1 cellular context compared by ENCODE assay signal in the genomic region with DNA sequence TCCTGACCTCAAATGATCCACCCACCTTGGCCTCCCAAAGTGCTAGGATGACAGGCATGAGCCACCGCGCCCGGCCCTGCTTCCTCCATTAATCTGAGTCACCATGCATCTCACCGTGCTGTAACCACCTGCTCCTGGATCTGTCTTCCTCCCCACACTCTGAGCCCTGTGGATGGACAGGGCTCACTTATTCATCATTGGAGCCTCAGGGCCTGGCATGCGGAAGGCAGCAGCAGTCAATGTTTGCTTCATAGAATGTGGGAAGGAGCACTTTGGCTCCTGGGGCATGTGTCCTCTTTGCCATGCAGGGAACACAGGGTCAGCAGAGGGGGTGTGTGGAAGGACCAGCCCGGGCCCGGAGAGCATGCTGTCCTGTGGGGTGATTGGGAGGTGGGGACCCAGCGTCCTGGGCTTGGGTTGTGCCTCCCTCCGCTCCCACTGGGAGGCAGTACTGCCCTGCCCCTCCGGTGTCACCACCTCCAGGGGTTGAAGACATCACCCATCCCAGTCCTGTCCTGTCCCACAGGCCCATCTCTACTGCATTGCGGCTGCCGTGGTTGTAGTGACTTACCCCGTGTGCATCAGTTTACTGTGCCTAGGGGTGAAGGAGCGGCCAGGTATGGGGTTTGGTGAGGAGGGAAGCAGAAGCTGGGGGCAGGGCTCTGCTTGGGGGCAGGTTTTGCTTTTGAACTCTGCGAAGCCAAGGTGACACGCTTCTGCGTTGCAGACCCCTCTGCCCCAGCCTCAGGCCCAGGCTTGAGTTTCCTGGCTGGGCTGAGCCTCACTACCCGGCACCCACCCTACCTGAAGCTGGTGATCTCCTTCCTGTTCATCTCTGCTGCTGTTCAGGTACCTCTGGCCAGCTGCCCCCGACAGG.
A peak's percentile ranks its signal among the peaks of the same experiment; 100 is the strongest.
TF ChIP-seq lines count a peak whose summit lies in the region.

No MANE protein-coding gene starts in this region.

TF ChIP-seq in HepG2, 621 proteins besides CTCF, POLR2A, EP300 and RAD21 (continued from another document and continues in another):
- TF ChIP-seq FIP1L1 (IDR thresholded peaks at IDR 0.05; ENCODE audit: borderline replicate concordance, insufficient read depth, low read depth, low read length) = no peak
- TF ChIP-seq ZNF547 (CRISPR knock-in tag; IDR thresholded peaks at IDR 0.05) = 0 out of 2 replicates have a peak, but pooled peaks have one; percentile 25
- TF ChIP-seq, protein P1, sequence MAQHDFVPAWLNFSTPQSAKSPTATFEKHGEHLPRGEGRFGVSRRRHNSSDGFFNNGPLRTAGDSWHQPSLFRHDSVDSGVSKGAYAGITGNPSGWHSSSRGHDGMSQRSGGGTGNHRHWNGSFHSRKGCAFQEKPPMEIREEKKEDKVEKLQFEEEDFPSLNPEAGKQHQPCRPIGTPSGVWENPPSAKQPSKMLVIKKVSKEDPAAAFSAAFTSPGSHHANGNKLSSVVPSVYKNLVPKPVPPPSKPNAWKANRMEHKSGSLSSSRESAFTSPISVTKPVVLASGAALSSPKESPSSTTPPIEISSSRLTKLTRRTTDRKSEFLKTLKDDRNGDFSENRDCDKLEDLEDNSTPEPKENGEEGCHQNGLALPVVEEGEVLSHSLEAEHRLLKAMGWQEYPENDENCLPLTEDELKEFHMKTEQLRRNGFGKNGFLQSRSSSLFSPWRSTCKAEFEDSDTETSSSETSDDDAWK (CRISPR knock-in tag; IDR thresholded peaks at IDR 0.05) = no peak
- no peak for TF ChIP-seq TBX3 (IDR thresholded peaks at IDR 0.05; ENCODE audit: borderline replicate concordance)
- TF ChIP-seq FOXO1 (CRISPR knock-in tag; IDR thresholded peaks at IDR 0.05) = peak; percentile 55; the same call in 1 of the 2 replicates
- no peak for TF ChIP-seq ZFP62 (CRISPR knock-in tag; IDR thresholded peaks at IDR 0.05)
- peak; percentile 51 for TF ChIP-seq YY1 (IDR thresholded peaks at IDR 0.05; ENCODE audit: insufficient read depth, insufficient replicate concordance, low read depth, low read length)
- TF ChIP-seq PTBP1 (IDR thresholded peaks at IDR 0.05; ENCODE audit: low read depth, low read length, poor library complexity, severe bottlenecking) = peak; percentile 51
- TF ChIP-seq ZNF17 (CRISPR knock-in tag; IDR thresholded peaks at IDR 0.05) = no peak
- TF ChIP-seq, protein P2, sequence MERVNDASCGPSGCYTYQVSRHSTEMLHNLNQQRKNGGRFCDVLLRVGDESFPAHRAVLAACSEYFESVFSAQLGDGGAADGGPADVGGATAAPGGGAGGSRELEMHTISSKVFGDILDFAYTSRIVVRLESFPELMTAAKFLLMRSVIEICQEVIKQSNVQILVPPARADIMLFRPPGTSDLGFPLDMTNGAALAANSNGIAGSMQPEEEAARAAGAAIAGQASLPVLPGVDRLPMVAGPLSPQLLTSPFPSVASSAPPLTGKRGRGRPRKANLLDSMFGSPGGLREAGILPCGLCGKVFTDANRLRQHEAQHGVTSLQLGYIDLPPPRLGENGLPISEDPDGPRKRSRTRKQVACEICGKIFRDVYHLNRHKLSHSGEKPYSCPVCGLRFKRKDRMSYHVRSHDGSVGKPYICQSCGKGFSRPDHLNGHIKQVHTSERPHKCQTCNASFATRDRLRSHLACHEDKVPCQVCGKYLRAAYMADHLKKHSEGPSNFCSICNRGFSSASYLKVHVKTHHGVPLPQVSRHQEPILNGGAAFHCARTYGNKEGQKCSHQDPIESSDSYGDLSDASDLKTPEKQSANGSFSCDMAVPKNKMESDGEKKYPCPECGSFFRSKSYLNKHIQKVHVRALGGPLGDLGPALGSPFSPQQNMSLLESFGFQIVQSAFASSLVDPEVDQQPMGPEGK (CRISPR knock-in tag; IDR thresholded peaks at IDR 0.05) = peak; percentile 32; the same call in 1 of the 2 replicates
- TF ChIP-seq, protein P3, sequence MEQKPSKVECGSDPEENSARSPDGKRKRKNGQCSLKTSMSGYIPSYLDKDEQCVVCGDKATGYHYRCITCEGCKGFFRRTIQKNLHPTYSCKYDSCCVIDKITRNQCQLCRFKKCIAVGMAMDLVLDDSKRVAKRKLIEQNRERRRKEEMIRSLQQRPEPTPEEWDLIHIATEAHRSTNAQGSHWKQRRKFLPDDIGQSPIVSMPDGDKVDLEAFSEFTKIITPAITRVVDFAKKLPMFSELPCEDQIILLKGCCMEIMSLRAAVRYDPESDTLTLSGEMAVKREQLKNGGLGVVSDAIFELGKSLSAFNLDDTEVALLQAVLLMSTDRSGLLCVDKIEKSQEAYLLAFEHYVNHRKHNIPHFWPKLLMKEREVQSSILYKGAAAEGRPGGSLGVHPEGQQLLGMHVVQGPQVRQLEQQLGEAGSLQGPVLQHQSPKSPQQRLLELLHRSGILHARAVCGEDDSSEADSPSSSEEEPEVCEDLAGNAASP (CRISPR knock-in tag; IDR thresholded peaks at IDR 0.05; ENCODE audit: borderline replicate concordance) = peak; percentile 65
- peak; percentile 19; the same call in 1 of the 2 replicates for TF ChIP-seq ZNF768 (CRISPR knock-in tag; IDR thresholded peaks at IDR 0.05)
- TF ChIP-seq ZNF792 (CRISPR knock-in tag; IDR thresholded peaks at IDR 0.05) = 0 out of 2 replicates have a peak, but pooled peaks have one; percentile 61
- TF ChIP-seq SALL1 (CRISPR knock-in tag; IDR thresholded peaks at IDR 0.05) = peak; percentile 25; the same call in 1 of the 2 replicates
- TF ChIP-seq, protein P4, sequence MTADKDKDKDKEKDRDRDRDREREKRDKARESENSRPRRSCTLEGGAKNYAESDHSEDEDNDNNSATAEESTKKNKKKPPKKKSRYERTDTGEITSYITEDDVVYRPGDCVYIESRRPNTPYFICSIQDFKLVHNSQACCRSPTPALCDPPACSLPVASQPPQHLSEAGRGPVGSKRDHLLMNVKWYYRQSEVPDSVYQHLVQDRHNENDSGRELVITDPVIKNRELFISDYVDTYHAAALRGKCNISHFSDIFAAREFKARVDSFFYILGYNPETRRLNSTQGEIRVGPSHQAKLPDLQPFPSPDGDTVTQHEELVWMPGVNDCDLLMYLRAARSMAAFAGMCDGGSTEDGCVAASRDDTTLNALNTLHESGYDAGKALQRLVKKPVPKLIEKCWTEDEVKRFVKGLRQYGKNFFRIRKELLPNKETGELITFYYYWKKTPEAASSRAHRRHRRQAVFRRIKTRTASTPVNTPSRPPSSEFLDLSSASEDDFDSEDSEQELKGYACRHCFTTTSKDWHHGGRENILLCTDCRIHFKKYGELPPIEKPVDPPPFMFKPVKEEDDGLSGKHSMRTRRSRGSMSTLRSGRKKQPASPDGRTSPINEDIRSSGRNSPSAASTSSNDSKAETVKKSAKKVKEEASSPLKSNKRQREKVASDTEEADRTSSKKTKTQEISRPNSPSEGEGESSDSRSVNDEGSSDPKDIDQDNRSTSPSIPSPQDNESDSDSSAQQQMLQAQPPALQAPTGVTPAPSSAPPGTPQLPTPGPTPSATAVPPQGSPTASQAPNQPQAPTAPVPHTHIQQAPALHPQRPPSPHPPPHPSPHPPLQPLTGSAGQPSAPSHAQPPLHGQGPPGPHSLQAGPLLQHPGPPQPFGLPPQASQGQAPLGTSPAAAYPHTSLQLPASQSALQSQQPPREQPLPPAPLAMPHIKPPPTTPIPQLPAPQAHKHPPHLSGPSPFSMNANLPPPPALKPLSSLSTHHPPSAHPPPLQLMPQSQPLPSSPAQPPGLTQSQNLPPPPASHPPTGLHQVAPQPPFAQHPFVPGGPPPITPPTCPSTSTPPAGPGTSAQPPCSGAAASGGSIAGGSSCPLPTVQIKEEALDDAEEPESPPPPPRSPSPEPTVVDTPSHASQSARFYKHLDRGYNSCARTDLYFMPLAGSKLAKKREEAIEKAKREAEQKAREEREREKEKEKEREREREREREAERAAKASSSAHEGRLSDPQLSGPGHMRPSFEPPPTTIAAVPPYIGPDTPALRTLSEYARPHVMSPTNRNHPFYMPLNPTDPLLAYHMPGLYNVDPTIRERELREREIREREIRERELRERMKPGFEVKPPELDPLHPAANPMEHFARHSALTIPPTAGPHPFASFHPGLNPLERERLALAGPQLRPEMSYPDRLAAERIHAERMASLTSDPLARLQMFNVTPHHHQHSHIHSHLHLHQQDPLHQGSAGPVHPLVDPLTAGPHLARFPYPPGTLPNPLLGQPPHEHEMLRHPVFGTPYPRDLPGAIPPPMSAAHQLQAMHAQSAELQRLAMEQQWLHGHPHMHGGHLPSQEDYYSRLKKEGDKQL (CRISPR knock-in tag; IDR thresholded peaks at IDR 0.05; ENCODE audit: low read depth) = no peak
- peak; percentile 25 for TF ChIP-seq TBL1XR1 (IDR thresholded peaks at IDR 0.05; ENCODE audit: borderline replicate concordance, low read length, partially characterized antibody)
- TF ChIP-seq, protein P5, sequence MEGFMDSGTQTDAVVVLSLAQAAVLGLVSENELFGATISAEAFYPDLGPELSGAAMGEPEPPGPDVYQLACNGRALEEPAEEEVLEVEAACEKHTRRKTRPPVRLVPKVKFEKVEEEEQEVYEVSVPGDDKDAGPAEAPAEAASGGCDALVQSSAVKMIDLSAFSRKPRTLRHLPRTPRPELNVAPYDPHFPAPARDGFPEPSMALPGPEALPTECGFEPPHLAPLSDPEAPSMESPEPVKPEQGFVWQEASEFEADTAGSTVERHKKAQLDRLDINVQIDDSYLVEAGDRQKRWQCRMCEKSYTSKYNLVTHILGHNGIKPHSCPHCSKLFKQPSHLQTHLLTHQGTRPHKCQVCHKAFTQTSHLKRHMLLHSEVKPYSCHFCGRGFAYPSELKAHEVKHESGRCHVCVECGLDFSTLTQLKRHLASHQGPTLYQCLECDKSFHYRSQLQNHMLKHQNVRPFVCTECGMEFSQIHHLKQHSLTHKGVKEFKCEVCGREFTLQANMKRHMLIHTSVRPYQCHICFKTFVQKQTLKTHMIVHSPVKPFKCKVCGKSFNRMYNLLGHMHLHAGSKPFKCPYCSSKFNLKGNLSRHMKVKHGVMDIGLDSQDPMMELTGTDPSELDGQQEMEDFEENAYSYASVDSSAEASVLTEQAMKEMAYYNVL (CRISPR knock-in tag; IDR thresholded peaks at IDR 0.05; ENCODE audit: borderline replicate concordance) = no peak
- TF ChIP-seq, protein P6, sequence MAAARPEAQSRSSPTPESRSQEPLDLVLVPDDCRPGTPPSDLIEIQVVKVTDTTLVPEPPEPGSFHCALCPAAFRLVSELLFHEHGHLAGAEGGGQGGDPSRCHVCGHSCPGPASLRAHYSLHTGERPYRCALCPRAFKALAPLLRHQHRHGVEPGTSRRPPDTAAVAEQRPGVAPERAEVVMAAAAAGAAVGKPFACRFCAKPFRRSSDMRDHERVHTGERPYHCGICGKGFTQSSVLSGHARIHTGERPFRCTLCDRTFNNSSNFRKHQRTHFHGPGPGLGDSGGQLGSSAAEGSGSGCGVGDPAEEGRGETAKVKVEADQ (CRISPR knock-in tag; IDR thresholded peaks at IDR 0.05; ENCODE audit: borderline replicate concordance) = peak; percentile 50; the same call in 1 of the 2 replicates
- TF ChIP-seq, protein P7, sequence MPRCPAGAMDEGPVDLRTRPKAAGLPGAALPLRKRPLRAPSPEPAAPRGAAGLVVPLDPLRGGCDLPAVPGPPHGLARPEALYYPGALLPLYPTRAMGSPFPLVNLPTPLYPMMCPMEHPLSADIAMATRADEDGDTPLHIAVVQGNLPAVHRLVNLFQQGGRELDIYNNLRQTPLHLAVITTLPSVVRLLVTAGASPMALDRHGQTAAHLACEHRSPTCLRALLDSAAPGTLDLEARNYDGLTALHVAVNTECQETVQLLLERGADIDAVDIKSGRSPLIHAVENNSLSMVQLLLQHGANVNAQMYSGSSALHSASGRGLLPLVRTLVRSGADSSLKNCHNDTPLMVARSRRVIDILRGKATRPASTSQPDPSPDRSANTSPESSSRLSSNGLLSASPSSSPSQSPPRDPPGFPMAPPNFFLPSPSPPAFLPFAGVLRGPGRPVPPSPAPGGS (CRISPR knock-in tag; IDR thresholded peaks at IDR 0.05) = 0 out of 2 replicates have a peak, but pooled peaks have one; percentile 61
- peak; percentile 28; the same call in 1 of the 2 replicates for TF ChIP-seq NCOA2 (CRISPR knock-in tag; IDR thresholded peaks at IDR 0.05)
- TF ChIP-seq ZNF44 (CRISPR knock-in tag; IDR thresholded peaks at IDR 0.05) = no peak
- TF ChIP-seq, protein P8, sequence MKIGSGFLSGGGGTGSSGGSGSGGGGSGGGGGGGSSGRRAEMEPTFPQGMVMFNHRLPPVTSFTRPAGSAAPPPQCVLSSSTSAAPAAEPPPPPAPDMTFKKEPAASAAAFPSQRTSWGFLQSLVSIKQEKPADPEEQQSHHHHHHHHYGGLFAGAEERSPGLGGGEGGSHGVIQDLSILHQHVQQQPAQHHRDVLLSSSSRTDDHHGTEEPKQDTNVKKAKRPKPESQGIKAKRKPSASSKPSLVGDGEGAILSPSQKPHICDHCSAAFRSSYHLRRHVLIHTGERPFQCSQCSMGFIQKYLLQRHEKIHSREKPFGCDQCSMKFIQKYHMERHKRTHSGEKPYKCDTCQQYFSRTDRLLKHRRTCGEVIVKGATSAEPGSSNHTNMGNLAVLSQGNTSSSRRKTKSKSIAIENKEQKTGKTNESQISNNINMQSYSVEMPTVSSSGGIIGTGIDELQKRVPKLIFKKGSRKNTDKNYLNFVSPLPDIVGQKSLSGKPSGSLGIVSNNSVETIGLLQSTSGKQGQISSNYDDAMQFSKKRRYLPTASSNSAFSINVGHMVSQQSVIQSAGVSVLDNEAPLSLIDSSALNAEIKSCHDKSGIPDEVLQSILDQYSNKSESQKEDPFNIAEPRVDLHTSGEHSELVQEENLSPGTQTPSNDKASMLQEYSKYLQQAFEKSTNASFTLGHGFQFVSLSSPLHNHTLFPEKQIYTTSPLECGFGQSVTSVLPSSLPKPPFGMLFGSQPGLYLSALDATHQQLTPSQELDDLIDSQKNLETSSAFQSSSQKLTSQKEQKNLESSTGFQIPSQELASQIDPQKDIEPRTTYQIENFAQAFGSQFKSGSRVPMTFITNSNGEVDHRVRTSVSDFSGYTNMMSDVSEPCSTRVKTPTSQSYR (CRISPR knock-in tag; IDR thresholded peaks at IDR 0.05; ENCODE audit: borderline replicate concordance) = no peak
- TF ChIP-seq, protein P9, sequence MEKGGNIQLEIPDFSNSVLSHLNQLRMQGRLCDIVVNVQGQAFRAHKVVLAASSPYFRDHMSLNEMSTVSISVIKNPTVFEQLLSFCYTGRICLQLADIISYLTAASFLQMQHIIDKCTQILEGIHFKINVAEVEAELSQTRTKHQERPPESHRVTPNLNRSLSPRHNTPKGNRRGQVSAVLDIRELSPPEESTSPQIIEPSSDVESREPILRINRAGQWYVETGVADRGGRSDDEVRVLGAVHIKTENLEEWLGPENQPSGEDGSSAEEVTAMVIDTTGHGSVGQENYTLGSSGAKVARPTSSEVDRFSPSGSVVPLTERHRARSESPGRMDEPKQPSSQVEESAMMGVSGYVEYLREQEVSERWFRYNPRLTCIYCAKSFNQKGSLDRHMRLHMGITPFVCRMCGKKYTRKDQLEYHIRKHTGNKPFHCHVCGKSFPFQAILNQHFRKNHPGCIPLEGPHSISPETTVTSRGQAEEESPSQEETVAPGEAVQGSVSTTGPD (CRISPR knock-in tag; IDR thresholded peaks at IDR 0.05) = peak; percentile 49; the same call in 1 of the 2 replicates
- TF ChIP-seq CEBPB (IDR thresholded peaks at IDR 0.05; ENCODE audit: borderline replicate concordance, low read depth, low read length) = no peak
- no peak for TF ChIP-seq ZNF264 (CRISPR knock-in tag; IDR thresholded peaks at IDR 0.05)
- TF ChIP-seq CBX1 (IDR thresholded peaks at IDR 0.05; ENCODE audit: low read depth) = no peak
- 0 out of 2 replicates have a peak, but pooled peaks have one; percentile 22 for TF ChIP-seq CBFB (CRISPR knock-in tag; IDR thresholded peaks at IDR 0.05)
- TF ChIP-seq KAT2B (IDR thresholded peaks at IDR 0.05; ENCODE audit: borderline replicate concordance, low read depth, low read length) = no peak
- TF ChIP-seq SMARCE1 (IDR thresholded peaks at IDR 0.05; ENCODE audit: borderline replicate concordance) = no peak
- no peak for TF ChIP-seq ZFAT (CRISPR knock-in tag; conservative IDR thresholded peaks at IDR 0.05)
- TF ChIP-seq ZNF558 (CRISPR knock-in tag; IDR thresholded peaks at IDR 0.05; ENCODE audit: borderline replicate concordance) = no peak
- TF ChIP-seq IRF2 (CRISPR knock-in tag; IDR thresholded peaks at IDR 0.05) = 0 out of 2 replicates have a peak, but pooled peaks have one; percentile 50
- 0 out of 2 replicates have a peak, but pooled peaks have one; percentile 53 for TF ChIP-seq ZNF274 (CRISPR knock-in tag; IDR thresholded peaks at IDR 0.05)
- TF ChIP-seq KMT2B (CRISPR knock-in tag; IDR thresholded peaks at IDR 0.05) = peak; percentile 15; the same call in 1 of the 2 replicates
- 0 out of 2 replicates have a peak, but pooled peaks have one; percentile 30 for TF ChIP-seq RBAK (CRISPR knock-in tag; IDR thresholded peaks at IDR 0.05)
